1 cellular context compared by ENCODE assay signal in the genomic region with DNA sequence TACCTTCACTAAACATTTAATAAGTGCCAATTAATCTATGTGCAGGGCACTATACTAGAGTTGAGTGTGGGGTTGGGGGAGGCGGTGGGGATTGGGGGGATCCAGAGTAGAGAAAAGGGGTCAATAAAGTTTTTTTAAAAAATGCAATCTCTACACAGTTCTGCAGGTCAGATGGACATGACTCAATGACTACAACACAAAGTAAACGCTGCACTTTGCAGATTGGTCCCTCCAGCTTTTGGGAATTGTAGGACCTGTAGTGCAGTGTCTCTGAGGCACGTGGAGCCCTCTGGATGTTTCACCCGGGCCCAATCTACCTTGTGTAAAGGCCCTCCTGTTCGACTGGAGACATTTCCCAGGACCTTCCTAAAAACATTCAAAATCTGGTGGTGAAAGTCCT.
TF ChIP-seq lines count a peak whose summit lies in the region.

No MANE protein-coding gene starts in this region.

TF ChIP-seq in GM23338, 12 proteins besides CTCF, POLR2A, EP300 and RAD21:
- no peak for TF ChIP-seq POLR2AphosphoS5 (IDR thresholded peaks at IDR 0.05; ENCODE audit: low read depth)
- TF ChIP-seq ZNF331 (CRISPR knock-in tag; IDR thresholded peaks at IDR 0.05; ENCODE audit: low read depth) = no peak
- no peak for TF ChIP-seq JUNB (IDR thresholded peaks at IDR 0.05; ENCODE audit: unreplicated experiment)
- TF ChIP-seq, protein P1, sequence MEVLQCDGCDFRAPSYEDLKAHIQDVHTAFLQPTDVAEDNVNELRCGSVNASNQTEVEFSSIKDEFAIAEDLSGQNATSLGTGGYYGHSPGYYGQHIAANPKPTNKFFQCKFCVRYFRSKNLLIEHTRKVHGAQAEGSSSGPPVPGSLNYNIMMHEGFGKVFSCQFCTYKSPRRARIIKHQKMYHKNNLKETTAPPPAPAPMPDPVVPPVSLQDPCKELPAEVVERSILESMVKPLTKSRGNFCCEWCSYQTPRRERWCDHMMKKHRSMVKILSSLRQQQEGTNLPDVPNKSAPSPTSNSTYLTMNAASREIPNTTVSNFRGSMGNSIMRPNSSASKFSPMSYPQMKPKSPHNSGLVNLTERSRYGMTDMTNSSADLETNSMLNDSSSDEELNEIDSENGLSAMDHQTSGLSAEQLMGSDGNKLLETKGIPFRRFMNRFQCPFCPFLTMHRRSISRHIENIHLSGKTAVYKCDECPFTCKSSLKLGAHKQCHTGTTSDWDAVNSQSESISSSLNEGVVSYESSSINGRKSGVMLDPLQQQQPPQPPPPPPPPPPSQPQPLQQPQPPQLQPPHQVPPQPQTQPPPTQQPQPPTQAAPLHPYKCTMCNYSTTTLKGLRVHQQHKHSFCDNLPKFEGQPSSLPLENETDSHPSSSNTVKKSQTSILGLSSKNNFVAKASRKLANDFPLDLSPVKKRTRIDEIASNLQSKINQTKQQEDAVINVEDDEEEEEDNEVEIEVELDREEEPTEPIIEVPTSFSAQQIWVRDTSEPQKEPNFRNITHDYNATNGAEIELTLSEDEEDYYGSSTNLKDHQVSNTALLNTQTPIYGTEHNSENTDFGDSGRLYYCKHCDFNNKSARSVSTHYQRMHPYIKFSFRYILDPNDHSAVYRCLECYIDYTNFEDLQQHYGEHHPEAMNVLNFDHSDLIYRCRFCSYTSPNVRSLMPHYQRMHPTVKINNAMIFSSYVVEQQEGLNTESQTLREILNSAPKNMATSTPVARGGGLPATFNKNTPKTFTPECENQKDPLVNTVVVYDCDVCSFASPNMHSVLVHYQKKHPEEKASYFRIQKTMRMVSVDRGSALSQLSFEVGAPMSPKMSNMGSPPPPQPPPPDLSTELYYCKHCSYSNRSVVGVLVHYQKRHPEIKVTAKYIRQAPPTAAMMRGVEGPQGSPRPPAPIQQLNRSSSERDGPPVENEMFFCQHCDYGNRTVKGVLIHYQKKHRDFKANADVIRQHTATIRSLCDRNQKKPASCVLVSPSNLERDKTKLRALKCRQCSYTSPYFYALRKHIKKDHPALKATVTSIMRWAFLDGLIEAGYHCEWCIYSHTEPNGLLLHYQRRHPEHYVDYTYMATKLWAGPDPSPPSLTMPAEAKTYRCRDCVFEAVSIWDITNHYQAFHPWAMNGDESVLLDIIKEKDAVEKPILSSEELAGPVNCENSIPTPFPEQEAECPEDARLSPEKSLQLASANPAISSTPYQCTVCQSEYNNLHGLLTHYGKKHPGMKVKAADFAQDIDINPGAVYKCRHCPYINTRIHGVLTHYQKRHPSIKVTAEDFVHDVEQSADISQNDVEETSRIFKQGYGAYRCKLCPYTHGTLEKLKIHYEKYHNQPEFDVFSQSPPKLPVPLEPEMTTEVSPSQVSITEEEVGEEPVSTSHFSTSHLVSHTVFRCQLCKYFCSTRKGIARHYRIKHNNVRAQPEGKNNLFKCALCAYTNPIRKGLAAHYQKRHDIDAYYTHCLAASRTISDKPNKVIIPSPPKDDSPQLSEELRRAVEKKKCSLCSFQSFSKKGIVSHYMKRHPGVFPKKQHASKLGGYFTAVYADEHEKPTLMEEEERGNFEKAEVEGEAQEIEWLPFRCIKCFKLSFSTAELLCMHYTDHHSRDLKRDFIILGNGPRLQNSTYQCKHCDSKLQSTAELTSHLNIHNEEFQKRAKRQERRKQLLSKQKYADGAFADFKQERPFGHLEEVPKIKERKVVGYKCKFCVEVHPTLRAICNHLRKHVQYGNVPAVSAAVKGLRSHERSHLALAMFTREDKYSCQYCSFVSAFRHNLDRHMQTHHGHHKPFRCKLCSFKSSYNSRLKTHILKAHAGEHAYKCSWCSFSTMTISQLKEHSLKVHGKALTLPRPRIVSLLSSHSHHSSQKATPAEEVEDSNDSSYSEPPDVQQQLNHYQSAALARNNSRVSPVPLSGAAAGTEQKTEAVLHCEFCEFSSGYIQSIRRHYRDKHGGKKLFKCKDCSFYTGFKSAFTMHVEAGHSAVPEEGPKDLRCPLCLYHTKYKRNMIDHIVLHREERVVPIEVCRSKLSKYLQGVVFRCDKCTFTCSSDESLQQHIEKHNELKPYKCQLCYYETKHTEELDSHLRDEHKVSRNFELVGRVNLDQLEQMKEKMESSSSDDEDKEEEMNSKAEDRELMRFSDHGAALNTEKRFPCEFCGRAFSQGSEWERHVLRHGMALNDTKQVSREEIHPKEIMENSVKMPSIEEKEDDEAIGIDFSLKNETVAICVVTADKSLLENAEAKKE (CRISPR knock-in tag; IDR thresholded peaks at IDR 0.05) = no peak
- TF ChIP-seq, protein P2, sequence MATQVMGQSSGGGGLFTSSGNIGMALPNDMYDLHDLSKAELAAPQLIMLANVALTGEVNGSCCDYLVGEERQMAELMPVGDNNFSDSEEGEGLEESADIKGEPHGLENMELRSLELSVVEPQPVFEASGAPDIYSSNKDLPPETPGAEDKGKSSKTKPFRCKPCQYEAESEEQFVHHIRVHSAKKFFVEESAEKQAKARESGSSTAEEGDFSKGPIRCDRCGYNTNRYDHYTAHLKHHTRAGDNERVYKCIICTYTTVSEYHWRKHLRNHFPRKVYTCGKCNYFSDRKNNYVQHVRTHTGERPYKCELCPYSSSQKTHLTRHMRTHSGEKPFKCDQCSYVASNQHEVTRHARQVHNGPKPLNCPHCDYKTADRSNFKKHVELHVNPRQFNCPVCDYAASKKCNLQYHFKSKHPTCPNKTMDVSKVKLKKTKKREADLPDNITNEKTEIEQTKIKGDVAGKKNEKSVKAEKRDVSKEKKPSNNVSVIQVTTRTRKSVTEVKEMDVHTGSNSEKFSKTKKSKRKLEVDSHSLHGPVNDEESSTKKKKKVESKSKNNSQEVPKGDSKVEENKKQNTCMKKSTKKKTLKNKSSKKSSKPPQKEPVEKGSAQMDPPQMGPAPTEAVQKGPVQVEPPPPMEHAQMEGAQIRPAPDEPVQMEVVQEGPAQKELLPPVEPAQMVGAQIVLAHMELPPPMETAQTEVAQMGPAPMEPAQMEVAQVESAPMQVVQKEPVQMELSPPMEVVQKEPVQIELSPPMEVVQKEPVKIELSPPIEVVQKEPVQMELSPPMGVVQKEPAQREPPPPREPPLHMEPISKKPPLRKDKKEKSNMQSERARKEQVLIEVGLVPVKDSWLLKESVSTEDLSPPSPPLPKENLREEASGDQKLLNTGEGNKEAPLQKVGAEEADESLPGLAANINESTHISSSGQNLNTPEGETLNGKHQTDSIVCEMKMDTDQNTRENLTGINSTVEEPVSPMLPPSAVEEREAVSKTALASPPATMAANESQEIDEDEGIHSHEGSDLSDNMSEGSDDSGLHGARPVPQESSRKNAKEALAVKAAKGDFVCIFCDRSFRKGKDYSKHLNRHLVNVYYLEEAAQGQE (IDR thresholded peaks at IDR 0.05; ENCODE audit: unreplicated experiment) = no peak
- no peak for TF ChIP-seq ZNF114 (CRISPR knock-in tag; IDR thresholded peaks at IDR 0.05)
- TF ChIP-seq, protein P3, sequence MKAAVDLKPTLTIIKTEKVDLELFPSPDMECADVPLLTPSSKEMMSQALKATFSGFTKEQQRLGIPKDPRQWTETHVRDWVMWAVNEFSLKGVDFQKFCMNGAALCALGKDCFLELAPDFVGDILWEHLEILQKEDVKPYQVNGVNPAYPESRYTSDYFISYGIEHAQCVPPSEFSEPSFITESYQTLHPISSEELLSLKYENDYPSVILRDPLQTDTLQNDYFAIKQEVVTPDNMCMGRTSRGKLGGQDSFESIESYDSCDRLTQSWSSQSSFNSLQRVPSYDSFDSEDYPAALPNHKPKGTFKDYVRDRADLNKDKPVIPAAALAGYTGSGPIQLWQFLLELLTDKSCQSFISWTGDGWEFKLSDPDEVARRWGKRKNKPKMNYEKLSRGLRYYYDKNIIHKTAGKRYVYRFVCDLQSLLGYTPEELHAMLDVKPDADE (IDR thresholded peaks at IDR 0.05) = no peak
- TF ChIP-seq EZH2phosphoT487 (IDR thresholded peaks at IDR 0.05; ENCODE audit: unreplicated experiment) = no peak
- TF ChIP-seq STAT1 (IDR thresholded peaks at IDR 0.05; ENCODE audit: unreplicated experiment) = no peak
- no peak for TF ChIP-seq NANOG (IDR thresholded peaks at IDR 0.05; ENCODE audit: borderline replicate concordance)
- no peak for TF ChIP-seq CREB1 (CRISPR knock-in tag; IDR thresholded peaks at IDR 0.05; ENCODE audit: low read depth)
